Comparison of ENCODE assay signal across 22 cellular contexts in genomic region chr1:228424685-228425660, GRCh38. TPM values are rescaled to one million over a fixed set of nuclear protein-coding genes. Genes with fewer than 3 reads are reported as not detected.
"Had no signal": no experiment of that assay in that cellular context is flagged by ENCODE, and none has a peak within 500 bp of the region (broad histone marks: within the 10 kb centered on the region; RNA-seq: fewer than 3 reads in every experiment).

No MANE protein-coding gene starts in this region.

- H3K27ac Mint-ChIP-seq: activated CD8-positive, alpha-beta T cell treated with anti-CD3 and anti-CD28 coated beads, Interleukin-2, amount 10 ng/mL, durations not matched to agents 7 days and 5 days; activated naive CD8-positive, alpha-beta T cell treated with anti-CD3 and anti-CD28 coated beads, Interleukin-2, amount 10 ng/mL, durations not matched to agents 7 days and 5 days; T-helper 1 cell treated with Interleukin-12 subunit alpha and Interleukin-12 subunit beta and Interleukin-4 antibody, amounts not matched to agents 30 μg/mL and 1 μg/mL, for 36 hours had no signal

- H3K27me3 ChIP-seq: adrenal gland, MG63, Peyer's patch had no signal

- H3K36me3 ChIP-seq: adrenal gland, MG63, Peyer's patch had no signal

- H3K4me3 ChIP-seq: adrenal gland, MG63, Peyer's patch had no signal

- H3K9me3 ChIP-seq: adrenal gland, MG63, Peyer's patch had no signal

- H3K27ac ChIP-seq: adrenal gland, Peyer's patch had no signal

- H3K9me3 Mint-ChIP-seq: activated naive CD8-positive, alpha-beta T cell treated with anti-CD3 and anti-CD28 coated beads, Interleukin-2, amount 10 ng/mL, durations not matched to agents 7 days and 5 days; T-helper 1 cell treated with Interleukin-12 subunit alpha and Interleukin-12 subunit beta and Interleukin-4 antibody, amounts not matched to agents 30 μg/mL and 1 μg/mL, for 36 hours had no signal

- ATAC-seq: activated CD8-positive, alpha-beta T cell treated with anti-CD3 and anti-CD28 coated beads, Interleukin-2, amount 10 ng/mL, durations not matched to agents 7 days and 5 days had no signal

- DNase-seq: activated CD4-positive, alpha-beta T cell treated with anti-CD3 and anti-CD28 coated beads for 48 hours; activated CD4-positive, alpha-beta T cell treated with anti-CD3 and anti-CD28 coated beads, Interleukin-2, amount 50 U/mL, for 4 hours; activated CD4-positive, CD25-positive, alpha-beta regulatory T cell treated with anti-CD3 and anti-CD28 coated beads, Interleukin-2, amount 50 U/mL, for 72 hours; activated CD8-positive, alpha-beta memory T cell treated with anti-CD3 and anti-CD28 coated beads, Interleukin-2, amount 50 U/mL, for 48 hours; activated CD8-positive, alpha-beta T cell treated with anti-CD3 and anti-CD28 coated beads, Interleukin-2, amount 10 ng/mL, durations not matched to agents 7 days and 5 days; activated naive CD4-positive, alpha-beta T cell treated with anti-CD3 and anti-CD28 coated beads, Interleukin-2, amount 50 U/mL, for 16 hours; activated naive CD8-positive, alpha-beta T cell treated with anti-CD3 and anti-CD28 coated beads, Interleukin-2, amount 10 ng/mL, durations not matched to agents 7 days and 5 days; activated T-cell treated with anti-CD3 and anti-CD28 coated beads, Interleukin-2, amount 50 U/mL, for 1 hour; adrenal gland; anterior cingulate cortex; MG63; MV-4-11; NCI-H1092 treated with DMSO at 0.1 percent for 48 hours; NCI-H1417 treated with DMSO at 0.1 percent for 48 hours; NCI-H1694 treated with DMSO at 0.1 percent for 48 hours; NCI-H2081; NCI-H510A treated with DMSO at 0.1 percent for 48 hours; NCI-H69; Peyer's patch; SHP77 treated with DMSO at 0.1 percent for 48 hours had no signal

- H3K4me1 ChIP-seq: adrenal gland, Peyer's patch had no signal

- H3K4me3 Mint-ChIP-seq: activated CD8-positive, alpha-beta T cell treated with anti-CD3 and anti-CD28 coated beads, Interleukin-2, amount 10 ng/mL, durations not matched to agents 7 days and 5 days; activated naive CD8-positive, alpha-beta T cell treated with anti-CD3 and anti-CD28 coated beads, Interleukin-2, amount 10 ng/mL, durations not matched to agents 7 days and 5 days; T-helper 1 cell treated with Interleukin-12 subunit alpha and Interleukin-12 subunit beta and Interleukin-4 antibody, amounts not matched to agents 30 μg/mL and 1 μg/mL, for 36 hours had no signal

RNA-seq across cellular contexts. Expression of gene TRIM17, which starts 8.3 kb away (rescaled TPM):
- total RNA-seq: SK-MEL-5 had no signal
